ENCODE assay signal across 9 cellular contexts in the genomic region with DNA sequence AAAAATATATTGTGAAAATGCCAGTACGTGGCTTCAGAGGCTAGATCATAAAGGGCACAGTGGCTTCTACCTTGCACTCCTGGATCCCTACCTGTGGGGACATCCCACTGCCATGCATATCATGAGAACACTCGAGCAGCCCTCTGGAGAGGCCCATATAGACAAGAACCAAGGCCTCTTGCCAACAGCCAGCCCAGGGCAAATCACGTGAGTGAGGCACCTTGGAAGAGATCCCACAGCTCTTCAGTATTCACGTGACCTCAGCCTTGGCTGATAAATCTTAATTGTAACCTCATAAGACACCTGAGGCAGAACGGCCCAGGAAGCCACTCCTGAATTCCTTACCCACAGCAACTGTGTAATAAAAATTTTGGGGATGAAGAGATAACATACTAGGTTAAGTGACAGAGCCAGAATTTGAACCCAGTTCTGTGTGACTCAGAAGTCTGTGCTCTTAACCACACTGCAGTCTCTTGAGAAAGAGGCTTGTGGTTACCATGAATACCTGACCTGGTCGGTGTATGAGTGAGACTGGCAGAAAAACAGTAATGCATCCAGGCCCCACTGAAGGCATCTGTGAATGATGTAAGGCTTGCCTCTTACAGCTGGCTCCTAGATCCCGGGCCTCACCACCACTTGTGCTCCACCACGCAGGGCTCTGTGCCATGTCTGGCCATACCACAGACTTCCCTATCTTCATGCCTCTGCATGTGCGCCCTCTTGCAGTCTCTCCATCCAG. TPM values are rescaled to one million over a fixed set of nuclear protein-coding genes. Genes with fewer than 3 reads are reported as not detected.
DNase-seq lines count a peak whose midpoint lies in the region; ATAC-seq, FAIRE-seq and TF ChIP-seq lines count a peak whose summit lies in the region.
"Had no signal": no experiment of that assay in that cellular context is flagged by ENCODE, and none has a peak within 500 bp of the region (broad histone marks: within the 10 kb centered on the region; RNA-seq: fewer than 3 reads in every experiment).

No MANE protein-coding gene starts in this region.

- H3K4me1 ChIP-seq in keratinocyte (ENCODE audit: control insufficient read depth, extremely low read depth, insufficient read depth, low read length) (peaks cover 48% of the 10 kb centered on the region), uterus (peaks cover 0 to 10% of the 10 kb centered on the region in 2 donors)

- ATAC-seq in GM21423 (IDR thresholded peaks at IDR 0.05; ENCODE audit: unreplicated experiment) = no peak

- no peak overlapping the region for H3K27ac ChIP-seq in keratinocyte (ENCODE audit: control insufficient read depth, insufficient read depth, low read length)
- H3K27ac ChIP-seq in uterus = peak overlapping the region; percentile 5 to 39

- peaks cover 46% of the 10 kb centered on the region for H4K20me1 ChIP-seq in keratinocyte (ENCODE audit: control insufficient read depth, extremely low read depth, insufficient read depth, low read length)

- H3K9me3 ChIP-seq in keratinocyte (ENCODE audit: control insufficient read depth, low read depth, low read length) (no peaks in the 10 kb centered on the region), uterus (no peaks in the 10 kb centered on the region)

- no peak overlapping the region for H3K4me2 ChIP-seq in keratinocyte (ENCODE audit: control insufficient read depth, extremely low read depth, insufficient read depth, low read depth, low read length)

- FAIRE-seq in keratinocyte (lab: Jason Lieb, UNC) = peak; percentile 99

- H2AFZ ChIP-seq in keratinocyte (ENCODE audit: control insufficient read depth, low read length) = no peak overlapping the region

- H3K27me3 ChIP-seq in keratinocyte (ENCODE audit: control insufficient read depth, extremely low read depth, insufficient read depth, low read length) = no peaks in the 10 kb centered on the region
- H3K27me3 ChIP-seq in uterus = no peaks in the 10 kb centered on the region

- H3K36me3 ChIP-seq in keratinocyte (ENCODE audit: control insufficient read depth in 2 of 2, extremely low read depth in 1 of 2, insufficient read depth in 2 of 2, low read length in 2 of 2) (peaks cover 78 to 80% of the 10 kb centered on the region in 2 experiments), uterus (no peaks in the 10 kb centered on the region)

- intact Hi-C loops in uterus (cut with DNase I; ENCODE audit: low total_unique reads) = no loop called here

- no peak for TF ChIP-seq POLR2A in uterus (IDR thresholded peaks at IDR 0.05)

- no peak overlapping the region for H3K9ac ChIP-seq in keratinocyte (ENCODE audit: control insufficient read depth, extremely low read depth, insufficient read depth, low read length)

- dilution Hi-C loops in keratinocyte (cut with MboI; ENCODE audit: extremely low pct_ligation_motif_present, low sequenced_read_pairs) = no loop called here

- DNase-seq in activated effector memory CD4-positive, alpha-beta T cell treated with anti-CD3 and anti-CD28 coated beads, Interleukin-2, amount 50 U/mL, for 16 hours = peak; percentile 33
- no peak for DNase-seq in activated effector memory CD4-positive, alpha-beta T cell treated with Interleukin-2 at 50 U/mL for 16 hours
- peak; percentile 100 for DNase-seq in amniotic epithelial cell (ENCODE audit: low read depth)
- peak; percentile 95 for DNase-seq in keratinocyte (ENCODE audit: low read depth, low spot score)
- peak; percentile 41 to 62 for DNase-seq in uterus
- DNase-seq in putamen (ENCODE audit: low spot score) = no peak
- no peak for DNase-seq in NCI-H1694 treated with DMSO at 0.1 percent for 48 hours (lab: John Stamatoyannopoulos, UW)
- DNase-seq: activated CD8-positive, alpha-beta memory T cell treated with anti-CD3 and anti-CD28 coated beads for 24 hours had no signal

- TF ChIP-seq CTCF in keratinocyte (optimal IDR thresholded peaks at IDR 0.05 in 1 of 3, IDR thresholded peaks at IDR 0.05 in 1 of 3, conservative IDR thresholded peaks at IDR 0.05 in 1 of 3; ENCODE audit: extremely low read depth in 1 of 3, insufficient read depth in 2 of 3, low read length in 3 of 3) = peak in 1 of 3 experiments; percentile 19
- TF ChIP-seq CTCF in uterus (IDR thresholded peaks at IDR 0.05) = no peak

- H3K9me1 ChIP-seq in keratinocyte (ENCODE audit: control insufficient read depth, extremely low read depth, insufficient read depth, low read length) = no peaks in the 10 kb centered on the region

- H3K79me2 ChIP-seq in keratinocyte (ENCODE audit: control insufficient read depth, insufficient read depth, low read length) = peaks cover 17% of the 10 kb centered on the region

- no peak overlapping the region for H3K4me3 ChIP-seq in keratinocyte (ENCODE audit: control insufficient read depth in 2 of 3, extremely low read depth in 1 of 3, insufficient read depth in 2 of 3, low read depth in 1 of 3, low read length in 3 of 3)
- H3K4me3 ChIP-seq in uterus = no peak overlapping the region

RNA-seq across cellular contexts. Expression of a gene that starts 6.9 kb away (rescaled TPM):
- not detected in 3 replicates for polyA plus RNA-seq in keratinocyte
- not detected for polyA plus RNA-seq in keratinocyte (2011; ENCODE audit: low read depth)
- not detected in 2 replicates for polyA plus RNA-seq in keratinocyte (2011; cell fraction: cytosol; rRNA removed)
- polyA plus RNA-seq in keratinocyte (2011; cell fraction: nucleus; rRNA removed) = not detected in 2 replicates
- polyA plus RNA-seq in keratinocyte (2012; ENCODE audit: low replicate concordance) = not detected in 2 replicates
- polyA minus RNA-seq in keratinocyte = not detected in 3 replicates
- not detected for polyA minus RNA-seq in keratinocyte (2011; cell fraction: cytosol; rRNA and poly(A)+ RNA removed)
- not detected in 2 replicates for polyA minus RNA-seq in keratinocyte (2011; cell fraction: nucleus; rRNA and poly(A)+ RNA removed)
- under 1 TPM in 1 of 4 donors, not detected in 3; 0.58 TPM for total RNA-seq in uterus

Comparison
In these comparisons a context has a peak if more than half of its experiments do, and no peak if none do; other contexts are left out.
1. DNase-seq: peak in activated effector memory CD4-positive, alpha-beta T cell treated with anti-CD3 and anti-CD28 coated beads, Interleukin-2, amount 50 U/mL, for 16 hours (single experiment), amniotic epithelial cell (single experiment), keratinocyte (single experiment) and uterus (2 of 2); none in activated effector memory CD4-positive, alpha-beta T cell treated with Interleukin-2 at 50 U/mL for 16 hours (single experiment), putamen (single experiment) and NCI-H1694 treated with DMSO at 0.1 percent for 48 hours (single experiment).